Comparison of ENCODE assay signal across 17 cellular contexts in genomic region chr18:37334494-37335125, GRCh38.
DNase-seq lines count a peak whose midpoint lies in the region; ATAC-seq and TF ChIP-seq lines count a peak whose summit lies in the region.
"Had no signal": no experiment of that assay in that cellular context is flagged by ENCODE, and none has a peak within 500 bp of the region (broad histone marks: within the 10 kb centered on the region; RNA-seq: fewer than 3 reads in every experiment).

No MANE protein-coding gene starts in this region.

- H3K27ac ChIP-seq in foreskin keratinocyte (no peak overlapping the region), temporal lobe (ENCODE audit: low read depth, low read length) (peak overlapping the region; percentile 56)
- H3K27ac ChIP-seq: sigmoid colon, suprapubic skin, VCaP had no signal

- H3K4me3 ChIP-seq in astrocyte of the cerebellum (ENCODE audit: low read depth, low read length): no peak overlapping the region
- H3K4me3 ChIP-seq: sigmoid colon, suprapubic skin had no signal

- no peaks in the 10 kb centered on the region for H3K36me3 Mint-ChIP-seq in immature natural killer cell
- H3K36me3 Mint-ChIP-seq: activated naive CD4-positive, alpha-beta T cell treated with anti-CD3 and anti-CD28 coated beads, Interleukin-2, amount 50 U/mL, for 72 hours; naive B cell had no signal

- TF ChIP-seq CTCF in astrocyte of the cerebellum (IDR thresholded peaks at IDR 0.05; ENCODE audit: low read depth, low read length, missing control alignments) (no peak), foreskin keratinocyte (conservative IDR thresholded peaks at IDR 0.05) (no peak)

- H3K4me1 ChIP-seq in foreskin keratinocyte: no peaks in the 10 kb centered on the region
- H3K4me1 ChIP-seq: sigmoid colon, suprapubic skin had no signal

- no peaks in the 10 kb centered on the region for H3K9me3 Mint-ChIP-seq in immature natural killer cell
- H3K9me3 Mint-ChIP-seq: activated naive CD4-positive, alpha-beta T cell treated with anti-CD3 and anti-CD28 coated beads, Interleukin-2, amount 50 U/mL, for 72 hours; dendritic cell treated with granulocyte-macrophage colony-stimulating factor and Interleukin-4, amounts not matched to agents 40 ng/mL and 50 ng/mL, for 4 days had no signal

- peaks cover 2% of the 10 kb centered on the region for H3K27me3 ChIP-seq in foreskin keratinocyte
- H3K27me3 ChIP-seq: sigmoid colon, suprapubic skin had no signal

- peak; percentile 54 for ATAC-seq in foreskin keratinocyte
- ATAC-seq in HG03469 (IDR thresholded peaks at IDR 0.05; ENCODE audit: unreplicated experiment): no peak

- peaks cover 0 to 3% (median 0%) of the 10 kb centered on the region in 3 donors for H3K27me3 Mint-ChIP-seq in immature natural killer cell (ENCODE audit: low read depth in 3 of 3)
- H3K27me3 Mint-ChIP-seq: dendritic cell treated with granulocyte-macrophage colony-stimulating factor and Interleukin-4, amounts not matched to agents 40 ng/mL and 50 ng/mL, for 4 days had no signal

- DNase-seq in H4 (ENCODE audit: low spot score) (peak; percentile 64), astrocyte of the cerebellum (ENCODE audit: low read depth) (peak; percentile 27), foreskin keratinocyte (peak in 1 of 2 donors; percentile 37), immature natural killer cell (no peak), activated T-cell treated with anti-CD3 and anti-CD28 coated beads for 4 hours (no peak)
- DNase-seq: GOT3, kidney glomerular epithelial cell, naive B cell, NCI-H1417 treated with DMSO at 0.1 percent for 48 hours, NCI-H526 treated with DMSO at 0.1 percent for 48 hours, sigmoid colon had no signal

- in situ Hi-C loops in astrocyte of the cerebellum (cut with HindIII; ENCODE audit: low sequenced_read_pairs): no loop called here

- no peak overlapping the region for H3K27ac Mint-ChIP-seq in immature natural killer cell
- H3K27ac Mint-ChIP-seq: activated naive CD4-positive, alpha-beta T cell treated with anti-CD3 and anti-CD28 coated beads, Interleukin-2, amount 50 U/mL, for 72 hours; dendritic cell treated with granulocyte-macrophage colony-stimulating factor and Interleukin-4, amounts not matched to agents 40 ng/mL and 50 ng/mL, for 4 days; naive B cell had no signal

- H3K4me1 Mint-ChIP-seq in immature natural killer cell: no peaks in the 10 kb centered on the region
- H3K4me1 Mint-ChIP-seq: naive B cell had no signal

- H3K4me3 Mint-ChIP-seq in immature natural killer cell: no peak overlapping the region
- H3K4me3 Mint-ChIP-seq: dendritic cell treated with granulocyte-macrophage colony-stimulating factor and Interleukin-4, amounts not matched to agents 40 ng/mL and 50 ng/mL, for 4 days; naive B cell had no signal

Comparison
In these comparisons a context has a peak if more than half of its experiments do, and no peak if none do; other contexts are left out.
1. DNase-seq: peak in H4 (single experiment) and astrocyte of the cerebellum (single experiment); none in immature natural killer cell (0 of 3) and activated T-cell treated with anti-CD3 and anti-CD28 coated beads for 4 hours (single experiment).